2 cellular contexts compared by ENCODE assay signal in the genomic region with DNA sequence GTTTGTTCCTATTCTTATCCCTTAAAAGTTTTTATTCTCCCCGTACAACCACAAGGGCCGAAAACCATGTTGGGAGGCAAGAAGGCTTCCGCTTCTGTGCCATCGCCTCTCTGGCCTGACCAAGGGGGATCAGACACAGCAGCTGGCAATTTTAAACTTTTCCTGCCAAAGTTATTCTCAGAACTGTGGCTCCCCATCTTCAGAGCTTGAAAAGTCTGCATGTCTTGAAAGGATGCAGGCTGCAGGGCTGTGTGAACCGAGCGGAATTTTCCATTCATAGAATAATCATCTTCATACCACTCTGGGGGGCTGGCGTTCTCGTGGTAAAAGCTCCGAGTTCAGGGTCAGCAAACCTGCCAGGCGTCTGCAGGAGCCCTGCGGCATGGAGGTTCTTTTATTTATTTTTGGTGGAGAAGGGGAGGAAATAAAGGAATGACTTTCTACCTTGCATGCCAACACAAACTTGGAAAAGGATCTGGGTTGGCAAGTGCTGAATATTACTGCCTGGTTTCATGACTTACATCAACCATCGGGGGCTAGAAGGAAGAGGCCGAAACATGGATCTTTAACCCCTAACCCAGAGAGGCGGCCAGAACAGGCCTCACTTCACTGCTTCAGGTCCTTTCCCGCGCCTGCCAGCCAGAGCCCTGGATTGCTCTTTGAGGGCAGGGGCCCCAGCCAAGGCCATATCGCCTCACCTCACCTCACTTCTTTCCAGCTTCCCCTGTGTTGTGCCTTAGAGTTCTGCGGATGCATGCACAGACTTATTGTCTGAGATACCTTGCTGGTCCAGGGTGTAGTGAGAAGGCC.
TF ChIP-seq lines count a peak whose summit lies in the region.

No MANE protein-coding gene starts in this region.

TF ChIP-seq in SK-N-SH, 30 proteins besides CTCF, POLR2A, EP300 and RAD21 (continued from another document):
- TF ChIP-seq NRF1 (IDR thresholded peaks at IDR 0.05; ENCODE audit: low read depth, low read length), result no peak
- no peak for TF ChIP-seq SMC3 (IDR thresholded peaks at IDR 0.05; ENCODE audit: low read depth, low read length)
- TF ChIP-seq, protein P1, sequence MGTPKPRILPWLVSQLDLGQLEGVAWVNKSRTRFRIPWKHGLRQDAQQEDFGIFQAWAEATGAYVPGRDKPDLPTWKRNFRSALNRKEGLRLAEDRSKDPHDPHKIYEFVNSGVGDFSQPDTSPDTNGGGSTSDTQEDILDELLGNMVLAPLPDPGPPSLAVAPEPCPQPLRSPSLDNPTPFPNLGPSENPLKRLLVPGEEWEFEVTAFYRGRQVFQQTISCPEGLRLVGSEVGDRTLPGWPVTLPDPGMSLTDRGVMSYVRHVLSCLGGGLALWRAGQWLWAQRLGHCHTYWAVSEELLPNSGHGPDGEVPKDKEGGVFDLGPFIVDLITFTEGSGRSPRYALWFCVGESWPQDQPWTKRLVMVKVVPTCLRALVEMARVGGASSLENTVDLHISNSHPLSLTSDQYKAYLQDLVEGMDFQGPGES (IDR thresholded peaks at IDR 0.05; ENCODE audit: low read depth, low read length), result no peak
- no peak for TF ChIP-seq GATA2 (CRISPR knock-in tag; IDR thresholded peaks at IDR 0.05)
- TF ChIP-seq NFIC (IDR thresholded peaks at IDR 0.05; ENCODE audit: borderline replicate concordance), result no peak

TF ChIP-seq in SK-N-SH treated with all-trans-retinoic acid at 6 μM for 48 hours, 23 proteins besides CTCF, POLR2A, EP300 and RAD21 (continued from another document):
- TF ChIP-seq OSR1 (CRISPR knock-in tag; IDR thresholded peaks at IDR 0.05), result no peak
- TF ChIP-seq ZNF70 (CRISPR knock-in tag; IDR thresholded peaks at IDR 0.05), result no peak
- TF ChIP-seq TOX (CRISPR knock-in tag; IDR thresholded peaks at IDR 0.05; ENCODE audit: borderline replicate concordance), result no peak
- TF ChIP-seq BACH2 (CRISPR knock-in tag; IDR thresholded peaks at IDR 0.05; ENCODE audit: borderline replicate concordance), result no peak
- no peak for TF ChIP-seq CSRNP3 (CRISPR knock-in tag; IDR thresholded peaks at IDR 0.05)
- TF ChIP-seq, protein P2, sequence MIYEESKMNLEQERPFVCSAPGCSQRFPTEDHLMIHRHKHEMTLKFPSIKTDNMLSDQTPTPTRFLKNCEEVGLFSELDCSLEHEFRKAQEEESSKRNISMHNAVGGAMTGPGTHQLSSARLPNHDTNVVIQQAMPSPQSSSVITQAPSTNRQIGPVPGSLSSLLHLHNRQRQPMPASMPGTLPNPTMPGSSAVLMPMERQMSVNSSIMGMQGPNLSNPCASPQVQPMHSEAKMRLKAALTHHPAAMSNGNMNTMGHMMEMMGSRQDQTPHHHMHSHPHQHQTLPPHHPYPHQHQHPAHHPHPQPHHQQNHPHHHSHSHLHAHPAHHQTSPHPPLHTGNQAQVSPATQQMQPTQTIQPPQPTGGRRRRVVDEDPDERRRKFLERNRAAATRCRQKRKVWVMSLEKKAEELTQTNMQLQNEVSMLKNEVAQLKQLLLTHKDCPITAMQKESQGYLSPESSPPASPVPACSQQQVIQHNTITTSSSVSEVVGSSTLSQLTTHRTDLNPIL (CRISPR knock-in tag; IDR thresholded peaks at IDR 0.05; ENCODE audit: low read depth), result no peak
- no peak for TF ChIP-seq ZFP3 (CRISPR knock-in tag; IDR thresholded peaks at IDR 0.05)
- TF ChIP-seq RARB (CRISPR knock-in tag; IDR thresholded peaks at IDR 0.05), result no peak
- TF ChIP-seq ZNF8 (CRISPR knock-in tag; IDR thresholded peaks at IDR 0.05), result no peak
- no peak for TF ChIP-seq ZC3H10 (CRISPR knock-in tag; IDR thresholded peaks at IDR 0.05)
